Comparison of ENCODE assay signal across 24 cellular contexts in genomic region chr1:222798975-222799374, GRCh38. TPM values are rescaled to one million over a fixed set of nuclear protein-coding genes. Genes with fewer than 3 reads are reported as not detected.
A peak's percentile ranks its signal among the peaks of the same experiment; 100 is the strongest.
DNase-seq lines count a peak whose midpoint lies in the region; ATAC-seq and TF ChIP-seq lines count a peak whose summit lies in the region.
"Had no signal": no experiment of that assay in that cellular context is flagged by ENCODE, and none has a peak within 500 bp of the region (broad histone marks: within the 10 kb centered on the region; RNA-seq: fewer than 3 reads in every experiment).

No MANE protein-coding gene starts in this region.

- H3K27me3 Mint-ChIP-seq in activated naive CD8-positive, alpha-beta T cell treated with anti-CD3 and anti-CD28 coated beads, Interleukin-2, amount 10 ng/mL, durations not matched to agents 7 days and 5 days: peaks cover 14% of the 10 kb centered on the region
- H3K27me3 Mint-ChIP-seq in activated naive CD8-positive, alpha-beta T cell treated with anti-CD3 and anti-CD28 coated beads for 36 hours: peaks cover 6% of the 10 kb centered on the region

- no peak overlapping the region for H3K9ac ChIP-seq in Karpas-422 (ENCODE audit: low read length)
- H3K9ac ChIP-seq: GM23248 had no signal

- peak; percentile 58 for ATAC-seq in activated naive CD8-positive, alpha-beta T cell treated with anti-CD3 and anti-CD28 coated beads, Interleukin-2, amount 10 ng/mL, durations not matched to agents 7 days and 5 days (ENCODE audit: low read depth)
- ATAC-seq in foreskin keratinocyte (peak; percentile 25), HG02642 (IDR thresholded peaks at IDR 0.05; ENCODE audit: poor library complexity, unreplicated experiment) (no peak), GM19328 (IDR thresholded peaks at IDR 0.05; ENCODE audit: unreplicated experiment) (no peak)
- ATAC-seq: CD8-positive, alpha-beta T cell; Panc1 had no signal

- no peak overlapping the region for H3K4me3 ChIP-seq in Karpas-422 (ENCODE audit: low read length)
- H3K4me3 ChIP-seq in thyroid gland (replicated peaks in 1 of 3): no peak overlapping the region
- H3K4me3 ChIP-seq: A549, GM23248, MG63 had no signal

- no peaks in the 10 kb centered on the region for H3K9me3 ChIP-seq in Karpas-422 (ENCODE audit: low read length)
- no peaks in the 10 kb centered on the region for H3K9me3 ChIP-seq in thyroid gland
- H3K9me3 ChIP-seq: A549, MG63 had no signal

- H3K4me3 Mint-ChIP-seq in activated naive CD8-positive, alpha-beta T cell treated with anti-CD3 and anti-CD28 coated beads, Interleukin-2, amount 10 ng/mL, durations not matched to agents 7 days and 5 days: peak overlapping the region; percentile 15
- no peak overlapping the region for H3K4me3 Mint-ChIP-seq in activated naive CD8-positive, alpha-beta T cell treated with anti-CD3 and anti-CD28 coated beads for 36 hours
- H3K4me3 Mint-ChIP-seq: CD8-positive, alpha-beta T cell had no signal

- no peak overlapping the region for H2AFZ ChIP-seq in Karpas-422 (ENCODE audit: low read length)
- H2AFZ ChIP-seq: GM23248 had no signal

- H3K4me1 ChIP-seq in Karpas-422 (ENCODE audit: low read length) (no peaks in the 10 kb centered on the region), foreskin keratinocyte (no peaks in the 10 kb centered on the region), thyroid gland (peaks cover 0 to 13% of the 10 kb centered on the region in 2 donors)

- no peaks in the 10 kb centered on the region for H4K20me1 ChIP-seq in Karpas-422 (ENCODE audit: insufficient read depth, low read depth, low read length)

- peaks cover 12% of the 10 kb centered on the region for H3K4me1 Mint-ChIP-seq in activated naive CD8-positive, alpha-beta T cell treated with anti-CD3 and anti-CD28 coated beads, Interleukin-2, amount 10 ng/mL, durations not matched to agents 7 days and 5 days
- peaks cover 15% of the 10 kb centered on the region for H3K4me1 Mint-ChIP-seq in activated naive CD8-positive, alpha-beta T cell treated with anti-CD3 and anti-CD28 coated beads for 36 hours

- WGBS in thyroid gland, 2 donors: 88 to 89% methylated on average over 4 of the region's 4 CpGs

- H3K9me2 ChIP-seq in Karpas-422 (replicated peaks; ENCODE audit: insufficient read depth, low read length): no peaks in the 10 kb centered on the region

- H3K27me3 ChIP-seq in Karpas-422 (ENCODE audit: low read length) (no peaks in the 10 kb centered on the region), foreskin keratinocyte (peaks cover 3% of the 10 kb centered on the region), thyroid gland (no peaks in the 10 kb centered on the region)
- H3K27me3 ChIP-seq: MG63 had no signal

- no peak overlapping the region for H3K4me2 ChIP-seq in Karpas-422 (ENCODE audit: low read depth, low read length, poor library complexity, severe bottlenecking)

- no peaks in the 10 kb centered on the region for H3K9me3 Mint-ChIP-seq in activated naive CD8-positive, alpha-beta T cell treated with anti-CD3 and anti-CD28 coated beads, Interleukin-2, amount 10 ng/mL, durations not matched to agents 7 days and 5 days
- no peaks in the 10 kb centered on the region for H3K9me3 Mint-ChIP-seq in activated naive CD8-positive, alpha-beta T cell treated with anti-CD3 and anti-CD28 coated beads for 36 hours
- H3K9me3 Mint-ChIP-seq: CD8-positive, alpha-beta T cell had no signal

- no peak for TF ChIP-seq POLR2A in thyroid gland (IDR thresholded peaks at IDR 0.05)

- DNase-seq in activated naive CD8-positive, alpha-beta T cell treated with anti-CD3 and anti-CD28 coated beads, Interleukin-2, amount 10 ng/mL, durations not matched to agents 7 days and 5 days: no peak
- DNase-seq in activated naive CD8-positive, alpha-beta T cell treated with anti-CD3 and anti-CD28 coated beads for 36 hours: no peak
- DNase-seq in Karpas-422 (peak; percentile 36), foreskin keratinocyte (no peak), thyroid gland (no peak)
- DNase-seq: CD8-positive, alpha-beta T cell; DMS 273 treated with DMSO at 0.1 percent for 48 hours; DND-41; GM23248; H7; KBM-7; MG63; NCI-H1105 treated with DMSO at 0.1 percent for 48 hours; NCI-H146; NCI-H2029; NCI-H446; NCI-H524 treated with DMSO at 0.1 percent for 48 hours; SHP77 had no signal

- no peak overlapping the region for H3K27ac Mint-ChIP-seq in activated naive CD8-positive, alpha-beta T cell treated with anti-CD3 and anti-CD28 coated beads, Interleukin-2, amount 10 ng/mL, durations not matched to agents 7 days and 5 days
- no peak overlapping the region for H3K27ac Mint-ChIP-seq in activated naive CD8-positive, alpha-beta T cell treated with anti-CD3 and anti-CD28 coated beads for 36 hours
- H3K27ac Mint-ChIP-seq: CD8-positive, alpha-beta T cell had no signal

- H3K79me2 ChIP-seq in Karpas-422 (ENCODE audit: low read length): no peaks in the 10 kb centered on the region

- intact Hi-C loops in thyroid gland (cut with DNase I): loop anchor here (10.0 kb wide), 1 partner anchor 326 kb away; no protein-coding TSS in a partner anchor

- TF ChIP-seq CTCF in foreskin keratinocyte (conservative IDR thresholded peaks at IDR 0.05): no peak
- no peak for TF ChIP-seq CTCF in thyroid gland (IDR thresholded peaks at IDR 0.05)

- no peaks in the 10 kb centered on the region for H3K36me3 Mint-ChIP-seq in activated naive CD8-positive, alpha-beta T cell treated with anti-CD3 and anti-CD28 coated beads, Interleukin-2, amount 10 ng/mL, durations not matched to agents 7 days and 5 days
- H3K36me3 Mint-ChIP-seq in activated naive CD8-positive, alpha-beta T cell treated with anti-CD3 and anti-CD28 coated beads for 36 hours: no peaks in the 10 kb centered on the region
- H3K36me3 Mint-ChIP-seq: CD8-positive, alpha-beta T cell had no signal

- no peaks in the 10 kb centered on the region for H3K36me3 ChIP-seq in Karpas-422 (ENCODE audit: insufficient read depth, low read length)
- no peaks in the 10 kb centered on the region for H3K36me3 ChIP-seq in thyroid gland
- H3K36me3 ChIP-seq: MG63 had no signal

- POLR2A ChIA-PET in activated naive CD8-positive, alpha-beta T cell treated with anti-CD3 and anti-CD28 coated beads, Interleukin-2, amount 10 ng/mL, durations not matched to agents 7 days and 5 days (lab: Charles Lee): no interaction called here

- H3K27ac ChIP-seq in Karpas-422 (ENCODE audit: low read length): no peak overlapping the region
- H3K27ac ChIP-seq in foreskin keratinocyte: no peak overlapping the region
- peak overlapping the region in 2 of 3 donors; percentile 7 to 78 for H3K27ac ChIP-seq in thyroid gland
- H3K27ac ChIP-seq: A549, C4-2B, GM23248, RWPE1 had no signal

RNA-seq across cellular contexts. Expression of gene DISP1, which starts 15.9 kb away (rescaled TPM):
- 1 to 10 TPM; 2.6 to 2.7 TPM for total RNA-seq in activated naive CD8-positive, alpha-beta T cell treated with anti-CD3 and anti-CD28 coated beads, Interleukin-2, amount 10 ng/mL, durations not matched to agents 7 days and 5 days
- 1 to 10 TPM; 1.6 to 1.9 TPM for total RNA-seq in activated naive CD8-positive, alpha-beta T cell treated with anti-CD3 and anti-CD28 coated beads for 36 hours
- total RNA-seq in Karpas-422 (2014; rRNA removed; shearing (Covaris generic); ENCODE audit: low replicate concordance): 0.18 and 1.2 TPM in 2 replicates
- 0.74 and 0.99 TPM in 2 replicates for total RNA-seq in foreskin keratinocyte
- 0.36 and 0.38 TPM in 2 replicates for polyA plus RNA-seq in foreskin keratinocyte
- 10 to 100 TPM; 11.5 to 21.4 (median 15.9) TPM for total RNA-seq in thyroid gland

Comparison
In these comparisons a context has a peak if more than half of its experiments do, and no peak if none do; other contexts are left out.
1. ATAC-seq: peak in activated naive CD8-positive, alpha-beta T cell treated with anti-CD3 and anti-CD28 coated beads, Interleukin-2, amount 10 ng/mL, durations not matched to agents 7 days and 5 days (single experiment) and foreskin keratinocyte (single experiment); none in HG02642 (single experiment) and GM19328 (single experiment).
2. H3K27ac ChIP-seq: peak in thyroid gland (2 of 3); none in Karpas-422 (single experiment) and foreskin keratinocyte (single experiment).